1 cellular context compared by ENCODE assay signal in genomic region chr10:28730031-28730778, GRCh38.
TF ChIP-seq lines count a peak whose summit lies in the region.

No MANE protein-coding gene starts in this region.

TF ChIP-seq in IMR-90, 13 proteins besides CTCF, POLR2A, EP300 and RAD21:
- no peak for TF ChIP-seq MXI1 (IDR thresholded peaks at IDR 0.05; ENCODE audit: borderline replicate concordance, low read depth, low read length)
- TF ChIP-seq SMC3 (IDR thresholded peaks at IDR 0.05; ENCODE audit: low read depth, low read length) = no peak
- no peak for TF ChIP-seq MAZ (IDR thresholded peaks at IDR 0.05; ENCODE audit: borderline replicate concordance, low read depth, low read length)
- TF ChIP-seq CEBPB (IDR thresholded peaks at IDR 0.05; ENCODE audit: low read depth, low read length) = no peak
- TF ChIP-seq CHD1 (IDR thresholded peaks at IDR 0.05; ENCODE audit: low read depth, low read length) = no peak
- TF ChIP-seq RCOR1 (IDR thresholded peaks at IDR 0.05; ENCODE audit: insufficient replicate concordance, low read length) = no peak
- no peak for TF ChIP-seq RFX5 (IDR thresholded peaks at IDR 0.05; ENCODE audit: low read depth, low read length)
